In the genomic region with DNA sequence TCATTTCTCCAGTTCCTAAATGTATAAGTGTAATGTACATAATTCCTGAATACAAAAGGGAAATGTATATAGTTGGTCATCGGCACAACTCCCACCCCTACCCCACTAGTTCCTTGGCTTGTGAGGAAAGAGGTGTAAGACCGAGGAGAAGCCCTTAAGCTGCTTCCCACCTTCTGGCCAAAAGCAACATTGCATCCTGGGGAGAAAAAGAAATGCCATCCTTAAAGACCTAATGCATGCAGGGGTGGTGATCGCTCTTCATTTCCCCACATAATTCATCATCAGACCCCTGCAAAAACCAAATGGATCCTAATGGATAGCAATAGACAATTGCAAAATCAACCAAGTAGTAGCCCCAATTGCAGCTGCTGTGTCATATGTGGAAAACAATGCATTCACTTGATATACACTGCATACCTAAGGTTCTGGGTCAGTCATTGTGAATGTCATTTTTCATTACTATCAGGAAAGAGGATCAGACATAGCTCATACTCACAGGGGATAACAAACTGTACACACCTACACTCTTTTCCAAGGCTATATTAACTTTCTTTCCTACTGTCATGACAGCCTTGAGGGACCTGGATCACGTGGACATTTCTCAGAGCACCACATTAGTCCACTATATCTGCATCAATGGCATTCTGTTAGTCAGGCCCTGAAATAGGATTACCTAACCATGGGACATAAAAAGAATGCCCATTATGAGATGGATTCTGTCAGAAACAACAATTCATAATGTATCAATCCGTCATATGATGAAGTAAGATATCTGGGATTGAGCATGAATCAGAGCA, we compare ENCODE assay signal across 1 cellular context.
TF ChIP-seq lines count a peak whose summit lies in the region.

No MANE protein-coding gene starts in this region.

TF ChIP-seq in SK-N-SH treated with all-trans-retinoic acid at 6 μM for 48 hours, 23 proteins besides CTCF, POLR2A, EP300 and RAD21 (continued from another document):
- TF ChIP-seq, protein P1, sequence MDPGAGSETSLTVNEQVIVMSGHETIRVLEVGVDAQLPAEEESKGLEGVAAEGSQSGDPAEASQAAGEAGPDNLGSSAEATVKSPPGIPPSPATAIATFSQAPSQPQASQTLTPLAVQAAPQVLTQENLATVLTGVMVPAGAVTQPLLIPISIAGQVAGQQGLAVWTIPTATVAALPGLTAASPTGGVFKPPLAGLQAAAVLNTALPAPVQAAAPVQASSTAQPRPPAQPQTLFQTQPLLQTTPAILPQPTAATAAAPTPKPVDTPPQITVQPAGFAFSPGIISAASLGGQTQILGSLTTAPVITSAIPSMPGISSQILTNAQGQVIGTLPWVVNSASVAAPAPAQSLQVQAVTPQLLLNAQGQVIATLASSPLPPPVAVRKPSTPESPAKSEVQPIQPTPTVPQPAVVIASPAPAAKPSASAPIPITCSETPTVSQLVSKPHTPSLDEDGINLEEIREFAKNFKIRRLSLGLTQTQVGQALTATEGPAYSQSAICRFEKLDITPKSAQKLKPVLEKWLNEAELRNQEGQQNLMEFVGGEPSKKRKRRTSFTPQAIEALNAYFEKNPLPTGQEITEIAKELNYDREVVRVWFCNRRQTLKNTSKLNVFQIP (CRISPR knock-in tag; IDR thresholded peaks at IDR 0.05; ENCODE audit: borderline replicate concordance, low read depth), result no peak
- no peak for TF ChIP-seq ARNTL (CRISPR knock-in tag; IDR thresholded peaks at IDR 0.05; ENCODE audit: borderline replicate concordance, low read depth)
- TF ChIP-seq, protein P2, sequence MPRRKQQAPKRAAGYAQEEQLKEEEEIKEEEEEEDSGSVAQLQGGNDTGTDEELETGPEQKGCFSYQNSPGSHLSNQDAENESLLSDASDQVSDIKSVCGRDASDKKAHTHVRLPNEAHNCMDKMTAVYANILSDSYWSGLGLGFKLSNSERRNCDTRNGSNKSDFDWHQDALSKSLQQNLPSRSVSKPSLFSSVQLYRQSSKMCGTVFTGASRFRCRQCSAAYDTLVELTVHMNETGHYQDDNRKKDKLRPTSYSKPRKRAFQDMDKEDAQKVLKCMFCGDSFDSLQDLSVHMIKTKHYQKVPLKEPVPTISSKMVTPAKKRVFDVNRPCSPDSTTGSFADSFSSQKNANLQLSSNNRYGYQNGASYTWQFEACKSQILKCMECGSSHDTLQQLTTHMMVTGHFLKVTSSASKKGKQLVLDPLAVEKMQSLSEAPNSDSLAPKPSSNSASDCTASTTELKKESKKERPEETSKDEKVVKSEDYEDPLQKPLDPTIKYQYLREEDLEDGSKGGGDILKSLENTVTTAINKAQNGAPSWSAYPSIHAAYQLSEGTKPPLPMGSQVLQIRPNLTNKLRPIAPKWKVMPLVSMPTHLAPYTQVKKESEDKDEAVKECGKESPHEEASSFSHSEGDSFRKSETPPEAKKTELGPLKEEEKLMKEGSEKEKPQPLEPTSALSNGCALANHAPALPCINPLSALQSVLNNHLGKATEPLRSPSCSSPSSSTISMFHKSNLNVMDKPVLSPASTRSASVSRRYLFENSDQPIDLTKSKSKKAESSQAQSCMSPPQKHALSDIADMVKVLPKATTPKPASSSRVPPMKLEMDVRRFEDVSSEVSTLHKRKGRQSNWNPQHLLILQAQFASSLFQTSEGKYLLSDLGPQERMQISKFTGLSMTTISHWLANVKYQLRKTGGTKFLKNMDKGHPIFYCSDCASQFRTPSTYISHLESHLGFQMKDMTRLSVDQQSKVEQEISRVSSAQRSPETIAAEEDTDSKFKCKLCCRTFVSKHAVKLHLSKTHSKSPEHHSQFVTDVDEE (CRISPR knock-in tag; IDR thresholded peaks at IDR 0.05), result no peak
- TF ChIP-seq, protein P3, sequence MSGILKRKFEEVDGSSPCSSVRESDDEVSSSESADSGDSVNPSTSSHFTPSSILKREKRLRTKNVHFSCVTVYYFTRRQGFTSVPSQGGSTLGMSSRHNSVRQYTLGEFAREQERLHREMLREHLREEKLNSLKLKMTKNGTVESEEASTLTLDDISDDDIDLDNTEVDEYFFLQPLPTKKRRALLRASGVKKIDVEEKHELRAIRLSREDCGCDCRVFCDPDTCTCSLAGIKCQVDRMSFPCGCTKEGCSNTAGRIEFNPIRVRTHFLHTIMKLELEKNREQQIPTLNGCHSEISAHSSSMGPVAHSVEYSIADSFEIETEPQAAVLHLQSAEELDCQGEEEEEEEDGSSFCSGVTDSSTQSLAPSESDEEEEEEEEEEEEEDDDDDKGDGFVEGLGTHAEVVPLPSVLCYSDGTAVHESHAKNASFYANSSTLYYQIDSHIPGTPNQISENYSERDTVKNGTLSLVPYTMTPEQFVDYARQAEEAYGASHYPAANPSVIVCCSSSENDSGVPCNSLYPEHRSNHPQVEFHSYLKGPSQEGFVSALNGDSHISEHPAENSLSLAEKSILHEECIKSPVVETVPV (CRISPR knock-in tag; IDR thresholded peaks at IDR 0.05), result no peak
- no peak for TF ChIP-seq PPARA (CRISPR knock-in tag; IDR thresholded peaks at IDR 0.05; ENCODE audit: borderline replicate concordance)
